13 cellular contexts compared by ENCODE assay signal in the genomic region with DNA sequence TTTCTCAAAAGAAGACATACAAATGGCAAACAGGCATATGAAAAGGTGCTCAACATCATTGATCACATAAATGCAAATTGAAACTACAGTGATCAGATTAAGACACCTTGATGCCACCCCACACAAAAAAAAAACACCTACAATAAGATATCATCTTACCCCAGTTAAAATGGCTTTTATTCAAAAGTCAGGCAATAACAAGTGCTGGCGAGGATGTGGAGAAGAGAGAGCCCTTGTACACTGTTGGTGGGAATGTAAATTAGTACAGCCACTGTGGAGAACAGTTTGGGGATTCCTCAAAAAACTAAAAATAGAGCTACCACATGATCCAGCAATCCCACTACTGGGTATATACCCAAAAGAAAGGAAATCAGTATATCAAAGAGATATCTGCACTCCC. TPM values are rescaled to one million over a fixed set of nuclear protein-coding genes. Genes with fewer than 3 reads are reported as not detected.
"Had no signal": no experiment of that assay in that cellular context is flagged by ENCODE, and none has a peak within 500 bp of the region (broad histone marks: within the 10 kb centered on the region; RNA-seq: fewer than 3 reads in every experiment).

No MANE protein-coding gene starts in this region.

RNA-seq across cellular contexts. Expression of a gene that starts 12.8 kb away (rescaled TPM):
- total RNA-seq: stomach, subcutaneous adipose tissue, suprapubic skin, temporal lobe, thoracic aorta, tibial nerve, transverse colon, upper lobe of left lung, upper lobe of right lung, ureter, urinary bladder, uterus, vagina had no signal
